In genomic region chr7:102682560-102682959, GRCh38 we compare ENCODE assay signal across 13 cellular contexts. TPM values are rescaled to one million over a fixed set of nuclear protein-coding genes. Genes with fewer than 3 reads are reported as not detected.
DNase-seq lines count a peak whose midpoint lies in the region; ATAC-seq, FAIRE-seq and TF ChIP-seq lines count a peak whose summit lies in the region.
"Not testable (repeated sequence)": the region's sequence is repeated elsewhere in the genome, so short reads cannot be mapped to it uniquely, and the experiment has no call there.
"Had no signal": no experiment of that assay in that cellular context is flagged by ENCODE, and none has a peak within 500 bp of the region (broad histone marks: within the 10 kb centered on the region; RNA-seq: fewer than 3 reads in every experiment).

No MANE protein-coding gene starts in this region.

- ATAC-seq in PC-3 = peak; percentile 71
- peak; percentile 90 for ATAC-seq in K562
- ATAC-seq in foreskin keratinocyte = peak; percentile 56
- ATAC-seq in naive thymus-derived CD4-positive, alpha-beta T cell = peak; percentile 12

- not testable (repeated sequence) for H3K4me1 Mint-ChIP-seq in naive thymus-derived CD4-positive, alpha-beta T cell

- H3K4me2 ChIP-seq in PC-3 (ENCODE audit: low read length); K562 (ENCODE audit: insufficient read depth, low read length): not testable (repeated sequence)

- not testable (repeated sequence) for H3K9me3 Mint-ChIP-seq in naive thymus-derived CD4-positive, alpha-beta T cell

- H3K79me2 ChIP-seq in PC-3 (ENCODE audit: low read length); K562 (ENCODE audit: control insufficient read depth, insufficient read depth, low read length): not testable (repeated sequence)

- not testable (repeated sequence) for H3K9ac ChIP-seq in PC-3 (ENCODE audit: low read length); K562 (ENCODE audit: insufficient read depth in 1 of 2, low read depth in 2 of 2, low read length in 2 of 2)

- H3F3A ChIP-seq in PC-3 (ENCODE audit: low read length, unreplicated experiment) = not testable (repeated sequence)

- BruUV-seq in PC-3 (replicated peaks; lab: Mats Ljungman, UMichigan); K562 (replicated peaks; lab: Mats Ljungman, UMichigan): not testable (repeated sequence)

- not testable (repeated sequence) for TF ChIP-seq POLR2A in K562 (conservative IDR thresholded peaks at IDR 0.05)

- H3K9me1 ChIP-seq in K562 (ENCODE audit: control insufficient read depth, insufficient read depth, low read length) = not testable (repeated sequence)

- H2AFZ ChIP-seq in PC-3 (ENCODE audit: low read length); K562 (ENCODE audit: low read depth, low read length): not testable (repeated sequence)

- H3K27me3 Mint-ChIP-seq in naive thymus-derived CD4-positive, alpha-beta T cell = not testable (repeated sequence)

- H3K9me3 ChIP-seq in PC-3 (ENCODE audit: low read length); K562 (replicated peaks; ENCODE audit: control insufficient read depth, insufficient read depth, low read depth, low read length); naive thymus-derived CD4-positive, alpha-beta T cell (ENCODE audit: control insufficient read depth in 2 of 3, low read length in 3 of 3): not testable (repeated sequence)

- WGBS in K562 (ENCODE audit: insufficient coverage, low coverage, missing lambda C conversion rate) = no CpG with 5 or more reads among the region's 5 CpGs

- not testable (repeated sequence) for TF ChIP-seq EP300 in K562 (IDR thresholded peaks at IDR 0.05; ENCODE audit: low read length)

- H3K9me2 ChIP-seq in PC-3 (replicated peaks; ENCODE audit: low read length) = not testable (repeated sequence)

- not testable (repeated sequence) for H3K4me3 ChIP-seq in PC-3 (ENCODE audit: low read length); K562; naive thymus-derived CD4-positive, alpha-beta T cell (ENCODE audit: low read length)

- H3K36me3 Mint-ChIP-seq in naive thymus-derived CD4-positive, alpha-beta T cell = not testable (repeated sequence)

- in situ Hi-C loops in K562 (cut with MboI) = not testable (repeated sequence)

- not testable (repeated sequence) for H3K27me3 ChIP-seq in PC-3 (ENCODE audit: low read length); K562 (ENCODE audit: control insufficient read depth in 2 of 2, insufficient read depth in 2 of 2, low read length in 2 of 2); foreskin keratinocyte; naive thymus-derived CD4-positive, alpha-beta T cell (ENCODE audit: control insufficient read depth in 2 of 2, insufficient read depth in 2 of 2, low read length in 2 of 2)

- H3K4me1 ChIP-seq in PC-3 (ENCODE audit: insufficient read depth, low read length); K562 (replicated peaks in 1 of 2; ENCODE audit: control insufficient read depth in 2 of 2, insufficient read depth in 2 of 2, low read length in 2 of 2); foreskin keratinocyte; naive thymus-derived CD4-positive, alpha-beta T cell (ENCODE audit: control insufficient read depth in 2 of 2, insufficient read depth in 2 of 2, low read length in 2 of 2): not testable (repeated sequence)

- not testable (repeated sequence) for H3K36me3 ChIP-seq in PC-3 (ENCODE audit: low read depth, low read length); K562 (ENCODE audit: control insufficient read depth, insufficient read depth, low read length); naive thymus-derived CD4-positive, alpha-beta T cell (ENCODE audit: control insufficient read depth in 2 of 3, insufficient read depth in 3 of 3, low read length in 3 of 3)

- not testable (repeated sequence) for TF ChIP-seq CTCF in PC-3 (conservative IDR thresholded peaks at IDR 0.05; ENCODE audit: low read depth, low read length); K562 (IDR thresholded peaks at IDR 0.05 in 2 of 3, conservative IDR thresholded peaks at IDR 0.05 in 1 of 3; ENCODE audit: insufficient read depth in 2 of 3, low read depth in 1 of 3, low read length in 3 of 3); foreskin keratinocyte (conservative IDR thresholded peaks at IDR 0.05)

- DNase-seq in PC-3; K562 (ENCODE audit: extremely low read depth in 1 of 4, low spot score in 3 of 4); foreskin keratinocyte; naive thymus-derived CD4-positive, alpha-beta T cell: not testable (repeated sequence)

- not testable (repeated sequence) for H3K27ac Mint-ChIP-seq in naive thymus-derived CD4-positive, alpha-beta T cell

- H4K20me1 ChIP-seq in PC-3 (ENCODE audit: low read length); K562 (replicated peaks; ENCODE audit: control insufficient read depth, insufficient read depth, low read length): not testable (repeated sequence)

- FAIRE-seq in K562 (lab: Jason Lieb, UNC) = not testable (repeated sequence)

- not testable (repeated sequence) for H3K4me3 Mint-ChIP-seq in naive thymus-derived CD4-positive, alpha-beta T cell

- CTCF ChIA-PET in PC-3 (lab: Charles Lee); K562 (lab: Yijun Ruan, JAX; ENCODE audit: low intra/inter-chr PET ratio); naive thymus-derived CD4-positive, alpha-beta T cell (lab: Charles Lee): not testable (repeated sequence)

- POLR2A ChIA-PET in PC-3 (lab: Charles Lee; ENCODE audit: unreplicated experiment); K562 (lab: Yijun Ruan, JAX); naive thymus-derived CD4-positive, alpha-beta T cell (lab: Charles Lee): not testable (repeated sequence)

- H3K27ac ChIP-seq in PC-3 (ENCODE audit: low read length); K562 (ENCODE audit: extremely low read depth, low read depth, low read length); foreskin keratinocyte; naive thymus-derived CD4-positive, alpha-beta T cell (ENCODE audit: low read depth, low read length): not testable (repeated sequence)

- intact Hi-C loops in PC-3 (cut with micrococcal nuclease); K562 (cut with micrococcal nuclease); naive thymus-derived CD4-positive, alpha-beta T cell (cut with micrococcal nuclease): not testable (repeated sequence)

- TF ChIP-seq RAD21 in K562 (CRISPR knock-in tag; conservative IDR thresholded peaks at IDR 0.05 in 1 of 2, IDR thresholded peaks at IDR 0.05 in 1 of 2) = not testable (repeated sequence)

RNA-seq across cellular contexts. Expression of gene POLR2J2, which starts 11.1 kb away (rescaled TPM):
- total RNA-seq in PC-3 (2014; rRNA removed) (3.6 and 4.1 TPM in 2 replicates), K562 (2014; rRNA removed) (1.4 and 3.3 TPM in 2 replicates), K562 (2014; rRNA removed; fragmentation: Illumina TruSeq; extraction: Trizol) (5.2 and 5.8 TPM in 2 replicates), K562 (2015; rRNA removed; fragmentation: Illumina TruSeq; extraction: Trizol) (5.5 and 6.3 TPM in 2 replicates), K562 (2021) (11.6 and 13.6 TPM in 2 replicates), foreskin keratinocyte (1.4 and 5.9 TPM in 2 replicates)
- total RNA-seq in K562 (2011; cell fraction: chromatin; rRNA removed; ENCODE audit: low replicate concordance) = 149 and 150 TPM in 2 replicates
- 76.4 and 83.8 TPM in 2 replicates for total RNA-seq in K562 (2011; cell fraction: nucleolus; rRNA removed)
- total RNA-seq in K562 (2011; cell fraction: nucleoplasm; rRNA removed) = 92.4 and 120 TPM in 2 replicates
- polyA plus RNA-seq in K562 (2011; rRNA removed) (6.3 and 6.8 TPM in 2 replicates), K562 (2014; fragmentation: Illumina TruSeq; extraction: Trizol) (1.9 and 2.3 TPM in 2 replicates), K562 (2014; fragmentation: Nextera tagmentation; extraction: Ambion mirVana) (1 to 10 TPM in 1 of 2 experiments, under 1 TPM in 1; 0.80 to 1.5 TPM), K562 (2014; rRNA removed) (6.1 and 6.7 TPM in 2 replicates), foreskin keratinocyte (0.35 and 2.9 TPM in 2 replicates)
- 1.1 and 1.9 TPM in 2 replicates for polyA plus RNA-seq in K562 (2011; cell fraction: cytosol; rRNA removed)
- 15.4 and 25.3 TPM in 2 replicates for polyA plus RNA-seq in K562 (2011; cell fraction: nucleus; rRNA removed)
- polyA plus RNA-seq in K562 (2012) = 2.4 and 2.6 TPM in 2 replicates
- polyA minus RNA-seq in K562 (2011; rRNA and poly(A)+ RNA removed) = 7.2 and 9.3 TPM in 2 replicates
- 1.7 and 3.8 TPM in 2 replicates for polyA minus RNA-seq in K562 (2011; cell fraction: cytosol; rRNA and poly(A)+ RNA removed)
- 6.3 and 7.7 TPM in 2 replicates for polyA minus RNA-seq in K562 (2011; cell fraction: nucleus; rRNA and poly(A)+ RNA removed)
- total RNA-seq in naive thymus-derived CD4-positive, alpha-beta T cell = 10 to 100 TPM; 23.9 to 48.2 (median 31.1) TPM
- 1 to 10 TPM; 3.9 to 6.4 TPM for polyA plus RNA-seq in naive thymus-derived CD4-positive, alpha-beta T cell
- total RNA-seq: G401 had no signal

RNA-seq across cellular contexts. Expression of gene SPDYE2B, which starts 32.4 kb away (rescaled TPM):
- not detected in 2 replicates for total RNA-seq in PC-3 (2014; rRNA removed)
- not detected in 2 replicates for total RNA-seq in K562 (2011; cell fraction: chromatin; rRNA removed; ENCODE audit: low replicate concordance)
- not detected in 2 replicates for total RNA-seq in K562 (2011; cell fraction: nucleolus; rRNA removed)
- total RNA-seq in K562 (2011; cell fraction: nucleoplasm; rRNA removed) = not detected in 2 replicates
- total RNA-seq in K562 (2014; rRNA removed) = not detected in 2 replicates
- not detected in 2 replicates for total RNA-seq in K562 (2014; rRNA removed; fragmentation: Illumina TruSeq; extraction: Trizol)
- total RNA-seq in K562 (2015; rRNA removed; fragmentation: Illumina TruSeq; extraction: Trizol) = not detected in 2 replicates
- not detected in 2 replicates for total RNA-seq in K562 (2021)
- polyA plus RNA-seq in K562 (2011; rRNA removed) = not detected in 2 replicates
- not detected in 2 replicates for polyA plus RNA-seq in K562 (2011; cell fraction: cytosol; rRNA removed)
- not detected in 2 replicates for polyA plus RNA-seq in K562 (2011; cell fraction: nucleus; rRNA removed)
- polyA plus RNA-seq in K562 (2012) = 0.44 and 0.83 TPM in 2 replicates
- not detected in 2 replicates for polyA plus RNA-seq in K562 (2014; fragmentation: Illumina TruSeq; extraction: Trizol)
- not detected for polyA plus RNA-seq in K562 (2014; fragmentation: Nextera tagmentation; extraction: Ambion mirVana)
- polyA plus RNA-seq in K562 (2014; rRNA removed) = not detected in 2 replicates
- polyA minus RNA-seq in K562 (2011; rRNA and poly(A)+ RNA removed) = not detected in 2 replicates
- polyA minus RNA-seq in K562 (2011; cell fraction: cytosol; rRNA and poly(A)+ RNA removed) = not detected in 2 replicates
- not detected in 2 replicates for polyA minus RNA-seq in K562 (2011; cell fraction: nucleus; rRNA and poly(A)+ RNA removed)
- not detected in 2 replicates for total RNA-seq in foreskin keratinocyte
- not detected in 2 replicates for polyA plus RNA-seq in foreskin keratinocyte
- not detected for total RNA-seq in naive thymus-derived CD4-positive, alpha-beta T cell
- not detected for polyA plus RNA-seq in naive thymus-derived CD4-positive, alpha-beta T cell
- total RNA-seq: A673; CD4-positive, alpha-beta memory T cell; CD4-positive, CD25-positive, alpha-beta regulatory T cell; CD8-positive, alpha-beta memory T cell; Daoy; G401; GM12878 had no signal
- polyA plus RNA-seq: AG04450; CD14-positive monocyte; CD4-positive, alpha-beta memory T cell had no signal

RNA-seq across cellular contexts. Expression of gene UPK3BL1, which starts 40.0 kb away (rescaled TPM):
- total RNA-seq in PC-3 (2014; rRNA removed) (20.2 and 22.7 TPM in 2 replicates), K562 (2014; rRNA removed) (14.0 and 23.2 TPM in 2 replicates), K562 (2014; rRNA removed; fragmentation: Illumina TruSeq; extraction: Trizol) (9.9 and 13.1 TPM in 2 replicates), K562 (2015; rRNA removed; fragmentation: Illumina TruSeq; extraction: Trizol) (21.7 and 23.5 TPM in 2 replicates), K562 (2021) (18.8 and 19.3 TPM in 2 replicates), foreskin keratinocyte (10.6 and 21.7 TPM in 2 replicates)
- total RNA-seq in K562 (2011; cell fraction: chromatin; rRNA removed; ENCODE audit: low replicate concordance) = 81.0 and 155 TPM in 2 replicates
- total RNA-seq in K562 (2011; cell fraction: nucleolus; rRNA removed) = 96.3 and 106 TPM in 2 replicates
- total RNA-seq in K562 (2011; cell fraction: nucleoplasm; rRNA removed) = 109 and 126 TPM in 2 replicates
- polyA plus RNA-seq in K562 (2011; rRNA removed) (20.9 and 23.9 TPM in 2 replicates), K562 (2014; fragmentation: Illumina TruSeq; extraction: Trizol) (15.6 and 20.9 TPM in 2 replicates), K562 (2014; fragmentation: Nextera tagmentation; extraction: Ambion mirVana) (1 to 10 TPM; 3.9 to 7.5 TPM), K562 (2014; rRNA removed) (27.8 and 36.3 TPM in 2 replicates), foreskin keratinocyte (14.5 and 26.5 TPM in 2 replicates)
- 9.3 and 14.3 TPM in 2 replicates for polyA plus RNA-seq in K562 (2011; cell fraction: cytosol; rRNA removed)
- polyA plus RNA-seq in K562 (2011; cell fraction: nucleus; rRNA removed) = 77.1 and 146 TPM in 2 replicates
- polyA plus RNA-seq in K562 (2012) = 15.2 and 55.9 TPM in 2 replicates
- polyA minus RNA-seq in K562 (2011; rRNA and poly(A)+ RNA removed) = 3.0 TPM in 1 of 2 replicates, not detected in the other
- polyA minus RNA-seq in K562 (2011; cell fraction: cytosol; rRNA and poly(A)+ RNA removed) = 9.5 and 15.5 TPM in 2 replicates
- polyA minus RNA-seq in K562 (2011; cell fraction: nucleus; rRNA and poly(A)+ RNA removed) = 8.4 and 15.1 TPM in 2 replicates
- total RNA-seq in naive thymus-derived CD4-positive, alpha-beta T cell = 100 to 1,000 TPM in 2 of 5 experiments, 10 to 100 TPM in 3; 25.9 to 107 (median 49.2) TPM
- 10 to 100 TPM; 26.5 to 27.3 TPM for polyA plus RNA-seq in naive thymus-derived CD4-positive, alpha-beta T cell

Comparison
In these comparisons a context has a peak if more than half of its experiments do, and no peak if none do; other contexts are left out.
1. ATAC-seq: peak in every context shown above with its lines; median percentile 90 in K562; 71 in PC-3; 56 in foreskin keratinocyte; 12 in naive thymus-derived CD4-positive, alpha-beta T cell.